Comparison of ENCODE assay signal across 34 cellular contexts in the genomic region with DNA sequence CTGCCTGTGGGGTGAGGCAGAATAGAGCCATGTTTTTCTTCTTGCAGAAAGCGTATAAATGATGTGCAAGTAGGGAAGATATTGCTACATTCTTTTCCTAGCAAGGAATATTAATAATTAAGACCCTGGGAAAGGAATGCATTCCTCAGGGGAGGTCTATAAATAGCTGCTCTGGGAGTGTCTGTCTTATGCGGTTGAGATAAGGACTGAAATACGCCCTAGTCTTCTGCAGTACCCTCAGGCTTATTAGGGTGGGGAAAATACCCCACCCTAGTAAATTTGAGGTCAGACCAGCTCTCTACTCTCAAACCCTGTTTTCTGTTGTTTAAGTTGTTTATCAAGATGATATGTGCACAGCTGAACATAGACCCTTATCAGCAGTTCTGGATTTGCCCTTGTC.
"Had no signal": no experiment of that assay in that cellular context is flagged by ENCODE, and none has a peak within 500 bp of the region (broad histone marks: within the 10 kb centered on the region; RNA-seq: fewer than 3 reads in every experiment).

No MANE protein-coding gene starts in this region.

- H3K9me3 ChIP-seq: uterus had no signal

- H3K36me3 ChIP-seq: esophagus muscularis mucosa, heart right ventricle, left lung, ovary, sigmoid colon, spleen, suprapubic skin, transverse colon, upper lobe of right lung, uterus had no signal

- H3K4me3 Mint-ChIP-seq: endodermal cell; naive thymus-derived CD8-positive, alpha-beta T cell; nephron progenitor cell; stimulated activated naive CD8-positive, alpha-beta T cell treated with anti-CD3 and anti-CD28 coated beads, Interleukin-15, amount 100 ng/mL, for 72 hours had no signal

- ATAC-seq: heart right ventricle; left cardiac atrium; left lung; naive thymus-derived CD8-positive, alpha-beta T cell; psoas muscle; right cardiac atrium; stimulated activated naive CD8-positive, alpha-beta T cell treated with anti-CD3 and anti-CD28 coated beads, Interleukin-15, amount 100 ng/mL, for 72 hours; upper lobe of right lung had no signal

- FAIRE-seq: colon, islet of Langerhans had no signal

- H3K4me1 ChIP-seq: esophagus muscularis mucosa, psoas muscle, sigmoid colon, suprapubic skin, upper lobe of right lung, uterus had no signal

- H3K27ac ChIP-seq: dorsolateral prefrontal cortex, epithelial cell of prostate, esophagus muscularis mucosa, heart right ventricle, left lung, ovary, psoas muscle, sigmoid colon, skin epidermis, spleen, suprapubic skin, transverse colon, upper lobe of right lung, uterus had no signal

- H3K4me3 ChIP-seq: dorsolateral prefrontal cortex, esophagus muscularis mucosa, heart right ventricle, left lung, ovary, psoas muscle, sigmoid colon, skin epidermis, spleen, suprapubic skin, transverse colon, upper lobe of right lung, uterus had no signal

- H3K27me3 Mint-ChIP-seq: naive thymus-derived CD8-positive, alpha-beta T cell; stimulated activated naive CD8-positive, alpha-beta T cell treated with anti-CD3 and anti-CD28 coated beads, Interleukin-15, amount 100 ng/mL, for 72 hours had no signal

- H3K27ac Mint-ChIP-seq: endodermal cell, nephron progenitor cell had no signal

- DNase-seq: dorsolateral prefrontal cortex; effector CD4-positive, alpha-beta T cell; endodermal cell; foreskin melanocyte; glutamatergic neuron; heart right ventricle; hippocampal formation; left cardiac atrium; left lung; mesenchymal stem cell; midbrain; naive thymus-derived CD8-positive, alpha-beta T cell; nephron progenitor cell; occipital lobe; ovary; posterior cingulate gyrus; psoas muscle; right cardiac atrium; sigmoid colon; spleen; stimulated activated CD4-positive, alpha-beta T cell treated with anti-CD3 and anti-CD28 coated beads, Interleukin-1b, Interleukin-23, amount 100 ng/mL, for 48 hours; stimulated activated CD4-positive, alpha-beta T cell treated with anti-CD3 and anti-CD28 coated beads, Interleukin-4, amount 100 ng/mL, for 1 hour; stimulated activated CD8-positive, alpha-beta memory T cell treated with anti-CD3 and anti-CD28 coated beads, Interleukin-4, amount 100 ng/mL, for 48 hours; stimulated activated naive CD4-positive, alpha-beta T cell; stimulated activated naive CD8-positive, alpha-beta T cell treated with anti-CD3 and anti-CD28 coated beads, Interleukin-15, amount 100 ng/mL, for 72 hours; transverse colon; upper lobe of right lung; uterus had no signal

- H3K4me1 Mint-ChIP-seq: nephron progenitor cell; stimulated activated naive CD8-positive, alpha-beta T cell treated with anti-CD3 and anti-CD28 coated beads, Interleukin-15, amount 100 ng/mL, for 72 hours had no signal

- H3K27me3 ChIP-seq: esophagus muscularis mucosa, heart right ventricle, left lung, ovary, sigmoid colon, spleen, suprapubic skin, transverse colon, upper lobe of right lung, uterus had no signal
